Comparison of ENCODE assay signal across 35 cellular contexts in genomic region chr7:135539629-135540028, GRCh38.
"Had no signal": no experiment of that assay in that cellular context is flagged by ENCODE, and none has a peak within 500 bp of the region (broad histone marks: within the 10 kb centered on the region; RNA-seq: fewer than 3 reads in every experiment).

No MANE protein-coding gene starts in this region.

- H3K9ac ChIP-seq: SK-N-SH had no signal

- H3K36me3 Mint-ChIP-seq: activated CD4-positive, alpha-beta memory T cell treated with anti-CD3 and anti-CD28 coated beads for 36 hours; activated naive CD8-positive, alpha-beta T cell had no signal

- H3K4me1 Mint-ChIP-seq: activated CD4-positive, alpha-beta T cell treated with anti-CD3 and anti-CD28 coated beads for 36 hours; activated CD4-positive, alpha-beta T cell treated with anti-CD3 and anti-CD28 coated beads, Interleukin-2, amount 10 ng/mL, durations not matched to agents 7 days and 5 days; activated naive CD8-positive, alpha-beta T cell treated with anti-CD3 and anti-CD28 coated beads, Interleukin-2, amount 50 U/mL, for 24 hours had no signal

- H3K9me3 ChIP-seq: Peyer's patch, SJSA1, SK-N-SH had no signal

- H3K27ac ChIP-seq: brain microvascular endothelial cell, Peyer's patch, SJSA1 had no signal

- H3K4me3 Mint-ChIP-seq: activated CD4-positive, alpha-beta memory T cell treated with anti-CD3 and anti-CD28 coated beads for 36 hours; activated CD4-positive, alpha-beta T cell treated with anti-CD3 and anti-CD28 coated beads for 36 hours; activated CD4-positive, alpha-beta T cell treated with anti-CD3 and anti-CD28 coated beads, Interleukin-2, amount 10 ng/mL, durations not matched to agents 7 days and 5 days; activated naive CD4-positive, alpha-beta T cell treated with anti-CD3 and anti-CD28 coated beads for 36 hours; activated naive CD8-positive, alpha-beta T cell; activated naive CD8-positive, alpha-beta T cell treated with anti-CD3 and anti-CD28 coated beads, Interleukin-2, amount 50 U/mL, for 24 hours; activated T-cell treated with anti-CD3 and anti-CD28 coated beads, Interleukin-2, amount 50 U/mL, for 4 hours; activated T-helper 1 cell treated with anti-CD3 and anti-CD28 coated beads, Interleukin-12 subunit alpha, Interleukin-12 subunit beta, Interleukin-2, Interleukin-4 antibody, amounts not matched to agents 30 ng/mL and 10 ng/mL and 1 ng/mL, durations not matched to agents 14 hours and 24 hours and 36 hours; T-helper 1 cell treated with Interleukin-12 subunit alpha and Interleukin-12 subunit beta and Interleukin-4 antibody, amounts not matched to agents 30 μg/mL and 1 μg/mL, for 36 hours; T-helper 2 cell treated with Interferon-gamma antibody and Interleukin-4, amounts not matched to agents 5 μg/mL and 100 μg/mL, for 36 hours had no signal

- H3K9me3 Mint-ChIP-seq: activated CD4-positive, alpha-beta memory T cell treated with anti-CD3 and anti-CD28 coated beads for 36 hours; activated CD4-positive, alpha-beta T cell treated with anti-CD3 and anti-CD28 coated beads, Interleukin-2, amount 10 ng/mL, durations not matched to agents 7 days and 5 days; activated naive CD4-positive, alpha-beta T cell treated with anti-CD3 and anti-CD28 coated beads for 36 hours; activated naive CD8-positive, alpha-beta T cell treated with anti-CD3 and anti-CD28 coated beads, Interleukin-2, amount 50 U/mL, for 24 hours; activated T-cell treated with anti-CD3 and anti-CD28 coated beads, Interleukin-2, amount 50 U/mL, for 4 hours; activated T-helper 1 cell treated with anti-CD3 and anti-CD28 coated beads, Interleukin-12 subunit alpha, Interleukin-12 subunit beta, Interleukin-2, Interleukin-4 antibody, amounts not matched to agents 30 ng/mL and 10 ng/mL and 1 ng/mL, durations not matched to agents 14 hours and 24 hours and 36 hours; T-helper 1 cell treated with Interleukin-12 subunit alpha and Interleukin-12 subunit beta and Interleukin-4 antibody, amounts not matched to agents 30 μg/mL and 1 μg/mL, for 36 hours; T-helper 2 cell treated with Interferon-gamma antibody and Interleukin-4, amounts not matched to agents 5 μg/mL and 100 μg/mL, for 36 hours had no signal

- H3K4me3 ChIP-seq: Peyer's patch, SJSA1 had no signal

- H3K27ac Mint-ChIP-seq: activated CD4-positive, alpha-beta memory T cell treated with anti-CD3 and anti-CD28 coated beads for 36 hours; activated CD4-positive, alpha-beta T cell treated with anti-CD3 and anti-CD28 coated beads for 36 hours; activated CD4-positive, alpha-beta T cell treated with anti-CD3 and anti-CD28 coated beads, Interleukin-2, amount 10 ng/mL, durations not matched to agents 7 days and 5 days; activated naive CD4-positive, alpha-beta T cell treated with anti-CD3 and anti-CD28 coated beads for 36 hours; activated naive CD8-positive, alpha-beta T cell; activated naive CD8-positive, alpha-beta T cell treated with anti-CD3 and anti-CD28 coated beads, Interleukin-2, amount 50 U/mL, for 24 hours; activated T-helper 1 cell treated with anti-CD3 and anti-CD28 coated beads, Interleukin-12 subunit alpha, Interleukin-12 subunit beta, Interleukin-2, Interleukin-4 antibody, amounts not matched to agents 30 ng/mL and 10 ng/mL and 1 ng/mL, durations not matched to agents 14 hours and 24 hours and 36 hours; T-helper 1 cell treated with Interleukin-12 subunit alpha and Interleukin-12 subunit beta and Interleukin-4 antibody, amounts not matched to agents 30 μg/mL and 1 μg/mL, for 36 hours; T-helper 2 cell treated with Interferon-gamma antibody and Interleukin-4, amounts not matched to agents 5 μg/mL and 100 μg/mL, for 36 hours had no signal

- DNase-seq: activated CD4-positive, alpha-beta memory T cell treated with anti-CD3 and anti-CD28 coated beads for 36 hours; activated CD4-positive, alpha-beta T cell treated with anti-CD3 and anti-CD28 coated beads for 36 hours; activated CD4-positive, alpha-beta T cell treated with anti-CD3 and anti-CD28 coated beads, Interleukin-2, amount 10 ng/mL, durations not matched to agents 7 days and 5 days; activated CD8-positive, alpha-beta memory T cell treated with anti-CD3 and anti-CD28 coated beads, Interleukin-2, amount 50 U/mL, for 4 hours; activated gamma-delta T cell treated with Interleukin-2 at 50 U/mL for 16 hours; activated naive CD4-positive, alpha-beta T cell treated with anti-CD3 and anti-CD28 coated beads for 36 hours; activated naive CD8-positive, alpha-beta T cell treated with anti-CD3 and anti-CD28 coated beads, Interleukin-2, amount 50 U/mL, for 24 hours; activated T-cell treated with anti-CD3 and anti-CD28 coated beads for 4 hours; activated T-cell treated with anti-CD3 and anti-CD28 coated beads, Interleukin-2, amount 50 U/mL, for 4 hours; amniotic stem cell; aorta; brain microvascular endothelial cell; central memory CD4-positive, alpha-beta T cell; MM.1S; MV-4-11; NCI-H1092; NCI-H1436 treated with DMSO at 0.1 percent for 48 hours; NCI-H1694 treated with DMSO at 0.1 percent for 48 hours; NCI-H2029; NCI-H510A; NCI-H526; NCI-H748 treated with DMSO at 0.1 percent for 48 hours; NK-92 treated with Interleukin-12 subunit alpha and Interleukin-12 subunit beta, amount 100 ng/mL, for 24 hours; PC-3; Peyer's patch; RPMI8226; SHP77 treated with DMSO at 0.1 percent for 48 hours; SK-N-SH had no signal

- H3K4me1 ChIP-seq: Peyer's patch, SJSA1 had no signal

- H3K36me3 ChIP-seq: brain microvascular endothelial cell, Peyer's patch, SJSA1 had no signal

- H3K27me3 ChIP-seq: brain microvascular endothelial cell, Peyer's patch had no signal

- ATAC-seq: activated CD4-positive, alpha-beta T cell treated with anti-CD3 and anti-CD28 coated beads for 36 hours; activated CD4-positive, CD25-positive, alpha-beta regulatory T cell treated with anti-CD3 and anti-CD28 coated beads, Interleukin-2, amount 50 U/mL, for 24 hours; activated naive CD8-positive, alpha-beta T cell treated with anti-CD3 and anti-CD28 coated beads, Interleukin-2, amount 50 U/mL, for 24 hours; activated T-cell treated with anti-CD3 and anti-CD28 coated beads, Interleukin-2, amount 50 U/mL, for 4 hours; PC-3 had no signal

- H3K4me2 ChIP-seq: SK-N-SH had no signal

- FAIRE-seq: TTC549 had no signal
